In genomic region chr20:18287546-18287914, GRCh38 we compare ENCODE assay signal across 8 cellular contexts. TPM values are rescaled to one million over a fixed set of nuclear protein-coding genes. Genes with fewer than 3 reads are reported as not detected.
DNase-seq lines count a peak whose midpoint lies in the region; ATAC-seq and TF ChIP-seq lines count a peak whose summit lies in the region.

No MANE protein-coding gene starts in this region.

- H3K9me3 ChIP-seq in adrenal gland (replicated peaks in 1 of 3) = peaks cover 0 to 7% (median 0%) of the 10 kb centered on the region in 3 donors
- no peaks in the 10 kb centered on the region for H3K9me3 ChIP-seq in thoracic aorta

- H3K36me3 Mint-ChIP-seq in activated T-cell treated with anti-CD3 and anti-CD28 coated beads, Interleukin-2, amount 50 U/mL, for 72 hours (ENCODE audit: insufficient read depth in 2 of 2) = peaks cover 19 to 29% of the 10 kb centered on the region in 2 donors

- peaks cover 8% of the 10 kb centered on the region in 2 donors for H3K9me3 Mint-ChIP-seq in activated T-cell treated with anti-CD3 and anti-CD28 coated beads, Interleukin-2, amount 50 U/mL, for 72 hours

- intact Hi-C loops in adrenal gland (cut with DNase I) = no loop called here

- TF ChIP-seq POLR2A in adrenal gland (IDR thresholded peaks at IDR 0.05) = no peak

- H3K4me1 ChIP-seq in adrenal gland (replicated peaks in 1 of 2) (peaks cover 7 to 14% of the 10 kb centered on the region in 2 donors), thoracic aorta (ENCODE audit: control insufficient read depth in 1 of 2, low read depth in 2 of 2) (peaks cover 0 to 16% of the 10 kb centered on the region in 2 donors)

- peak overlapping the region; percentile 97 for H3K27ac Mint-ChIP-seq in activated T-cell treated with anti-CD3 and anti-CD28 coated beads, Interleukin-2, amount 50 U/mL, for 72 hours

- peak overlapping the region; percentile 94 to 99 for H3K4me3 Mint-ChIP-seq in activated T-cell treated with anti-CD3 and anti-CD28 coated beads, Interleukin-2, amount 50 U/mL, for 72 hours

- peaks cover 35% of the 10 kb centered on the region for H3K27me3 Mint-ChIP-seq in activated T-cell treated with anti-CD3 and anti-CD28 coated beads, Interleukin-2, amount 50 U/mL, for 72 hours (ENCODE audit: low read depth)

- TF ChIP-seq CTCF in adrenal gland (IDR thresholded peaks at IDR 0.05) (no peak), thoracic aorta (IDR thresholded peaks at IDR 0.05) (no peak)

- ATAC-seq in activated T-cell treated with anti-CD3 and anti-CD28 coated beads, Interleukin-2, amount 50 U/mL, for 72 hours (replicated peaks in 1 of 2) = no peak
- ATAC-seq in left lobe of liver (peak; percentile 4), thoracic aorta (ENCODE audit: insufficient number of reproducible peaks, low FRiP score, low read depth) (no peak), GM18861 (IDR thresholded peaks at IDR 0.05; ENCODE audit: unreplicated experiment) (no peak)

- 5 to 17% (median 8%) methylated on average over 11 of the region's 11 CpGs for WGBS in adrenal gland, 4 donors

- DNase-seq in activated T-cell treated with anti-CD3 and anti-CD28 coated beads, Interleukin-2, amount 50 U/mL, for 72 hours = no peak
- no peak for DNase-seq in activated T-cell treated with anti-CD3 and anti-CD28 coated beads, Interleukin-2, amount 50 U/mL, for 48 hours
- peak in 3 of 7 donors; percentile 4 to 41 (median 20) for DNase-seq in adrenal gland
- DNase-seq in left lobe of liver (ENCODE audit: low spot score) = no peak
- DNase-seq in thoracic aorta (ENCODE audit: low spot score) = no peak
- DNase-seq in HPDE6-E6E7 (ENCODE audit: extremely low spot score) = no peak
- DNase-seq in activated CD8-positive, alpha-beta memory T cell treated with anti-CD3 and anti-CD28 coated beads for 24 hours = no peak

- H3K4me3 ChIP-seq in adrenal gland = peak overlapping the region; percentile 9 to 93 (median 72)
- peak overlapping the region; percentile 94 for H3K4me3 ChIP-seq in thoracic aorta

- H3K36me3 ChIP-seq in adrenal gland (replicated peaks in 1 of 2) (no peaks in the 10 kb centered on the region), thoracic aorta (no peaks in the 10 kb centered on the region)

- H3K27me3 ChIP-seq in adrenal gland = no peaks in the 10 kb centered on the region
- H3K27me3 ChIP-seq in thoracic aorta (replicated peaks; ENCODE audit: insufficient read depth) = no peaks in the 10 kb centered on the region

- peaks cover 26% of the 10 kb centered on the region for H3K4me1 Mint-ChIP-seq in activated T-cell treated with anti-CD3 and anti-CD28 coated beads, Interleukin-2, amount 50 U/mL, for 72 hours (ENCODE audit: low read depth)

- H3K27ac ChIP-seq in adrenal gland (peak overlapping the region; percentile 73 to 98 (median 97)), thoracic aorta (peak overlapping the region; percentile 94 to 95)

RNA-seq across cellular contexts. Expression of gene ZNF133, which starts 0.8 kb away (rescaled TPM):
- 10 to 100 TPM; 10.9 to 12.5 TPM for total RNA-seq in activated T-cell treated with anti-CD3 and anti-CD28 coated beads, Interleukin-2, amount 50 U/mL, for 72 hours
- total RNA-seq in adrenal gland = 10 to 100 TPM in 7 of 8 donors, 1 to 10 TPM in 1; 7.1 to 15.5 (median 11.9) TPM
- polyA plus RNA-seq in adrenal gland = 10 to 100 TPM in 2 of 3 donors, 1 to 10 TPM in 1; 8.0 to 54.9 (median 53.8) TPM
- total RNA-seq in left lobe of liver = 4.7 TPM
- 10 to 100 TPM in 1 of 2 donors, 1 to 10 TPM in 1; 9.1 to 13.7 TPM for total RNA-seq in thoracic aorta
